Comparison of ENCODE assay signal across 11 cellular contexts in genomic region chr2:196944570-196944969, GRCh38. TPM values are rescaled to one million over a fixed set of nuclear protein-coding genes. Genes with fewer than 3 reads are reported as not detected.
DNase-seq lines count a peak whose midpoint lies in the region; ATAC-seq and TF ChIP-seq lines count a peak whose summit lies in the region.
"Had no signal": no experiment of that assay in that cellular context is flagged by ENCODE, and none has a peak within 500 bp of the region (broad histone marks: within the 10 kb centered on the region; RNA-seq: fewer than 3 reads in every experiment).

No MANE protein-coding gene starts in this region.

- H3K4me2 ChIP-seq in trophoblast cell (ENCODE audit: low read length), result no peak overlapping the region

- peaks cover 0 to 1% of the 10 kb centered on the region in 2 experiments for H3K4me1 ChIP-seq in trophoblast cell (ENCODE audit: control insufficient read depth in 1 of 2, insufficient read depth in 2 of 2, low read length in 2 of 2)

- H3K4me3 Mint-ChIP-seq in brain, result no peak overlapping the region

- no peak overlapping the region for H3K4me3 ChIP-seq in trophoblast cell (ENCODE audit: low read depth, low read length)
- H3K4me3 ChIP-seq: skin epidermis had no signal

- no peak for TF ChIP-seq CTCF in brain (conservative IDR thresholded peaks at IDR 0.05)

- no peak overlapping the region for H3K18ac ChIP-seq in trophoblast cell (ENCODE audit: low read length)

- H3K36me3 ChIP-seq in trophoblast cell (ENCODE audit: control insufficient read depth in 1 of 2, insufficient read depth in 2 of 2, low read length in 2 of 2), result no peaks in the 10 kb centered on the region

- H3K9ac ChIP-seq in trophoblast cell (ENCODE audit: low read length), result no peak overlapping the region

- WGBS in trophoblast cell (ENCODE audit: extremely low coverage, insufficient coverage, insufficient read length), result no CpG with 5 or more reads among the region's 4 CpGs

- no peak overlapping the region for H2AFZ ChIP-seq in trophoblast cell (ENCODE audit: insufficient read depth, low read length, poor library complexity)

- no peaks in the 10 kb centered on the region for H3K9me3 ChIP-seq in trophoblast cell (ENCODE audit: insufficient read depth, low read depth, low read length)

- H3K27me3 Mint-ChIP-seq in brain, result no peaks in the 10 kb centered on the region

- no peak overlapping the region for H3K27ac ChIP-seq in trophoblast cell (ENCODE audit: low read depth, low read length)
- H3K27ac ChIP-seq: skin epidermis had no signal

- H3K14ac ChIP-seq in trophoblast cell (ENCODE audit: low read length), result no peak overlapping the region

- H3K9me3 Mint-ChIP-seq in brain, result peaks cover 0 to 6% (median 0%) of the 10 kb centered on the region in 5 experiments

- H4K12ac ChIP-seq in trophoblast cell (ENCODE audit: low read depth, low read length), result no peak overlapping the region

- ATAC-seq in GM18867 (IDR thresholded peaks at IDR 0.05; ENCODE audit: unreplicated experiment) (peak; percentile 97), GM21526 (IDR thresholded peaks at IDR 0.05; ENCODE audit: low FRiP score, unreplicated experiment) (peak; percentile 97), HG03108 (IDR thresholded peaks at IDR 0.05; ENCODE audit: unreplicated experiment) (peak; percentile 85)
- ATAC-seq: HCT116 had no signal

- peaks cover 33% of the 10 kb centered on the region for H3K4me1 Mint-ChIP-seq in brain

- H3K27ac Mint-ChIP-seq in brain, result peak overlapping the region in 4 of 5 experiments; percentile 12 to 78 (median 50)

- no peak overlapping the region for H2AK5ac ChIP-seq in trophoblast cell (ENCODE audit: low read length)

- no peak overlapping the region for H4K8ac ChIP-seq in trophoblast cell (ENCODE audit: low read depth, low read length)

- H4K91ac ChIP-seq in trophoblast cell (ENCODE audit: low read depth, low read length), result no peak overlapping the region

- no peak overlapping the region for H3K23ac ChIP-seq in trophoblast cell (ENCODE audit: low read length)

- DNase-seq in activated CD4-positive, CD25-positive, alpha-beta regulatory T cell treated with anti-CD3 and anti-CD28 coated beads, Interleukin-2, amount 50 U/mL, for 72 hours, result no peak
- no peak for DNase-seq in trophoblast cell
- no peak for DNase-seq in putamen (ENCODE audit: low spot score)
- no peak for DNase-seq in dermis blood vessel endothelial cell
- DNase-seq: NCI-H1694 had no signal

- H2BK12ac ChIP-seq in trophoblast cell (ENCODE audit: low read length), result no peak overlapping the region

- H3K79me2 ChIP-seq in trophoblast cell (ENCODE audit: control insufficient read depth, insufficient read depth, low read length, poor library complexity), result no peaks in the 10 kb centered on the region

- no peaks in the 10 kb centered on the region for H3K79me1 ChIP-seq in trophoblast cell (ENCODE audit: low read length)

- no peak overlapping the region for H2BK5ac ChIP-seq in trophoblast cell (ENCODE audit: low read depth, low read length, poor library complexity)

- H2BK120ac ChIP-seq in trophoblast cell (ENCODE audit: insufficient read depth, low read length, poor library complexity), result no peak overlapping the region

- H3K4ac ChIP-seq in trophoblast cell (ENCODE audit: low read depth, low read length), result no peak overlapping the region

- no peaks in the 10 kb centered on the region for H3K36me3 Mint-ChIP-seq in brain

- H3K27me3 ChIP-seq in trophoblast cell (ENCODE audit: insufficient read depth, low read length), result no peaks in the 10 kb centered on the region

RNA-seq across cellular contexts. Expression of gene PGAP1, which starts 18.1 kb away (rescaled TPM):
- polyA plus RNA-seq in brain (ENCODE audit: insufficient read depth, low read depth, low replicate concordance), result 3.6 TPM
- polyA plus RNA-seq in trophoblast cell (2013), result 5.6 TPM in 2 replicates
- 4.8 and 10.2 TPM in 2 replicates for total RNA-seq in dermis blood vessel endothelial cell
